ENCODE assay signal across 1 cellular context in the genomic region with DNA sequence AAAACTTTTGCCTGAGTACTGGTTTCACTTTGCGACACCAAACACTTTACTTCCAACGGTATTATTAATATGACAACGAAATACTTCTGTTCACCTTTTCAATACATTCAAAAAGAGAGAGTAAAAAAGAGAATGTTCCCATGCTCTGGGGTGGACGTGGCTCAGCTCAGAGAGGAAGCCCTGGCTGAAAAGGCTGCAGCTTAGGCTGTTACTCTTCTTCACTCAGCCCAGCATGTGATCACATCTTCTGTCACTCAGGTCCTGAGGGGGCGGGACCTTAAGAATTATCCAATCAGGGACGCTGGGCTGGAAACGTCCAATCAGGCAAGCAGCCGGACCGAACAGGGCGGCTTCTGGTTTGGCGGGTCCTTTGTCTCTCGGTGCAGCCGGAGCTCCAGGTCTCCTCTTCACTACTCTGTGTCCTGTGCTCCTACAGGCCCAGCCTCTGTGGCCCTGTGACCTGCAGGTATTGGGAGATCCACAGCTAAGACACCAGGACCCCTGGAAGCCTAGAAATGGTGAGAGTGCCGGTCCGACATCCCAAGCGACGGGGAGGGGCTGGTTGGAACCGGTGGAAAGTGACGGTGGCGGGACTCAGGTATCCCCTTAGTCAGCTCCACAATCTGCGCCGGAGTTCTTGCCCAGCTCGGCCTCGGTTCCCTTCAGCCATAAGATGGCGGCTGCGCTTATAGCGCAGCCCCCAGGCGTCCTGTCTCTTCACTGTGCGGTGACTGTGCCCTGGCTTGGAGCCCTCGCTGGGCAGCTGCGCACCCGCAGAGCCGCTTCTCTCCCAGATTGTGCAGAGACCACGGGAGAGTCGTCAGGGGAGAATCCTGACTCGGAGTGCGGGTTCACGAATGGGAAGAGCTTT.
TF ChIP-seq lines count a peak whose summit lies in the region.

Gene ZNF93, plus strand, starts transcription at position 373 of the 871 bp plus-strand sequence. Its CDS starts 143 bp downstream, at position 516.

TF ChIP-seq in HEK293, 187 proteins besides CTCF, POLR2A, EP300 and RAD21 (continued from another document):
- TF ChIP-seq, protein P1, sequence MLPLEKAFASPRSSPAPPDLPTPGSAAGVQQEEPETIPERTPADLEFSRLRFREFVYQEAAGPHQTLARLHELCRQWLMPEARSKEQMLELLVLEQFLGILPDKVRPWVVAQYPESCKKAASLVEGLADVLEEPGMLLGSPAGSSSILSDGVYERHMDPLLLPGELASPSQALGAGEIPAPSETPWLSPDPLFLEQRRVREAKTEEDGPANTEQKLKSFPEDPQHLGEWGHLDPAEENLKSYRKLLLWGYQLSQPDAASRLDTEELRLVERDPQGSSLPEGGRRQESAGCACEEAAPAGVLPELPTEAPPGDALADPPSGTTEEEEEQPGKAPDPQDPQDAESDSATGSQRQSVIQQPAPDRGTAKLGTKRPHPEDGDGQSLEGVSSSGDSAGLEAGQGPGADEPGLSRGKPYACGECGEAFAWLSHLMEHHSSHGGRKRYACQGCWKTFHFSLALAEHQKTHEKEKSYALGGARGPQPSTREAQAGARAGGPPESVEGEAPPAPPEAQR (tag by site-specific recombination; IDR thresholded peaks at IDR 0.05), result no peak
- TF ChIP-seq ZNF670 (tag by site-specific recombination; IDR thresholded peaks at IDR 0.05; ENCODE audit: low read depth), result no peak
- TF ChIP-seq, protein P2, sequence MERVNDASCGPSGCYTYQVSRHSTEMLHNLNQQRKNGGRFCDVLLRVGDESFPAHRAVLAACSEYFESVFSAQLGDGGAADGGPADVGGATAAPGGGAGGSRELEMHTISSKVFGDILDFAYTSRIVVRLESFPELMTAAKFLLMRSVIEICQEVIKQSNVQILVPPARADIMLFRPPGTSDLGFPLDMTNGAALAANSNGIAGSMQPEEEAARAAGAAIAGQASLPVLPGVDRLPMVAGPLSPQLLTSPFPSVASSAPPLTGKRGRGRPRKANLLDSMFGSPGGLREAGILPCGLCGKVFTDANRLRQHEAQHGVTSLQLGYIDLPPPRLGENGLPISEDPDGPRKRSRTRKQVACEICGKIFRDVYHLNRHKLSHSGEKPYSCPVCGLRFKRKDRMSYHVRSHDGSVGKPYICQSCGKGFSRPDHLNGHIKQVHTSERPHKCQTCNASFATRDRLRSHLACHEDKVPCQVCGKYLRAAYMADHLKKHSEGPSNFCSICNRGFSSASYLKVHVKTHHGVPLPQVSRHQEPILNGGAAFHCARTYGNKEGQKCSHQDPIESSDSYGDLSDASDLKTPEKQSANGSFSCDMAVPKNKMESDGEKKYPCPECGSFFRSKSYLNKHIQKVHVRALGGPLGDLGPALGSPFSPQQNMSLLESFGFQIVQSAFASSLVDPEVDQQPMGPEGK (tag by site-specific recombination; IDR thresholded peaks at IDR 0.05), result no peak
- TF ChIP-seq ZNF2 (tag by site-specific recombination; IDR thresholded peaks at IDR 0.05), result 0 out of 2 replicates have a peak, but pooled peaks have one; percentile 36
- TF ChIP-seq ZNF248 (tag by site-specific recombination; IDR thresholded peaks at IDR 0.05), result no peak
- TF ChIP-seq ZNF16 (tag by site-specific recombination; IDR thresholded peaks at IDR 0.05; ENCODE audit: low read depth), result no peak
- no peak for TF ChIP-seq ZNF837 (tag by site-specific recombination; IDR thresholded peaks at IDR 0.05)
- 0 out of 2 replicates have a peak, but pooled peaks have one; percentile 13 for TF ChIP-seq ZBTB48 (tag by site-specific recombination; IDR thresholded peaks at IDR 0.05)
- peak; percentile 43 for TF ChIP-seq ZNF341 (tag by site-specific recombination; IDR thresholded peaks at IDR 0.05; ENCODE audit: low read depth)
- TF ChIP-seq SP7 (tag by site-specific recombination; IDR thresholded peaks at IDR 0.05), result 0 out of 2 replicates have a peak, but pooled peaks have one; percentile 15
- TF ChIP-seq, protein P3, sequence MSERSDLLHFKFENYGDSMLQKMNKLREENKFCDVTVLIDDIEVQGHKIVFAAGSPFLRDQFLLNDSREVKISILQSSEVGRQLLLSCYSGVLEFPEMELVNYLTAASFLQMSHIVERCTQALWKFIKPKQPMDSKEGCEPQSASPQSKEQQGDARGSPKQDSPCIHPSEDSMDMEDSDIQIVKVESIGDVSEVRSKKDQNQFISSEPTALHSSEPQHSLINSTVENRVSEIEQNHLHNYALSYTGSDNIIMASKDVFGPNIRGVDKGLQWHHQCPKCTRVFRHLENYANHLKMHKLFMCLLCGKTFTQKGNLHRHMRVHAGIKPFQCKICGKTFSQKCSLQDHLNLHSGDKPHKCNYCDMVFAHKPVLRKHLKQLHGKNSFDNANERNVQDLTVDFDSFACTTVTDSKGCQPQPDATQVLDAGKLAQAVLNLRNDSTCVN (tag by site-specific recombination; optimal IDR thresholded peaks at IDR 0.05), result peak; percentile 10
- no peak for TF ChIP-seq ZNF184 (tag by site-specific recombination; IDR thresholded peaks at IDR 0.05)
- no peak for TF ChIP-seq ELK4 (IDR thresholded peaks at IDR 0.05; ENCODE audit: borderline replicate concordance, low read depth, low read length)
- TF ChIP-seq, protein P4, sequence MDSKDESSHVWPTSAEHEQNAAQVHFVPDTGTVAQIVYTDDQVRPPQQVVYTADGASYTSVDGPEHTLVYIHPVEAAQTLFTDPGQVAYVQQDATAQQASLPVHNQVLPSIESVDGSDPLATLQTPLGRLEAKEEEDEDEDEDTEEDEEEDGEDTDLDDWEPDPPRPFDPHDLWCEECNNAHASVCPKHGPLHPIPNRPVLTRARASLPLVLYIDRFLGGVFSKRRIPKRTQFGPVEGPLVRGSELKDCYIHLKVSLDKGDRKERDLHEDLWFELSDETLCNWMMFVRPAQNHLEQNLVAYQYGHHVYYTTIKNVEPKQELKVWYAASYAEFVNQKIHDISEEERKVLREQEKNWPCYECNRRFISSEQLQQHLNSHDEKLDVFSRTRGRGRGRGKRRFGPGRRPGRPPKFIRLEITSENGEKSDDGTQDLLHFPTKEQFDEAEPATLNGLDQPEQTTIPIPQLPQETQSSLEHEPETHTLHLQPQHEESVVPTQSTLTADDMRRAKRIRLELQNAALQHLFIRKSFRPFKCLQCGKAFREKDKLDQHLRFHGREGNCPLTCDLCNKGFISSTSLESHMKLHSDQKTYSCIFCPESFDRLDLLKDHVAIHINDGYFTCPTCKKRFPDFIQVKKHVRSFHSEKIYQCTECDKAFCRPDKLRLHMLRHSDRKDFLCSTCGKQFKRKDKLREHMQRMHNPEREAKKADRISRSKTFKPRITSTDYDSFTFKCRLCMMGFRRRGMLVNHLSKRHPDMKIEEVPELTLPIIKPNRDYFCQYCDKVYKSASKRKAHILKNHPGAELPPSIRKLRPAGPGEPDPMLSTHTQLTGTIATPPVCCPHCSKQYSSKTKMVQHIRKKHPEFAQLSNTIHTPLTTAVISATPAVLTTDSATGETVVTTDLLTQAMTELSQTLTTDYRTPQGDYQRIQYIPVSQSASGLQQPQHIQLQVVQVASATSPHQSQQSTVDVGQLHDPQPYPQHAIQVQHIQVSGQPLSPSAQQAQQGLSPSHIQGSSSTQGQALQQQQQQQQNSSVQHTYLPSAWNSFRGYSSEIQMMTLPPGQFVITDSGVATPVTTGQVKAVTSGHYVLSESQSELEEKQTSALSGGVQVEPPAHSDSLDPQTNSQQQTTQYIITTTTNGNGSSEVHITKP (tag by site-specific recombination; IDR thresholded peaks at IDR 0.05), result no peak
TF ChIP-seq in HEK293: peak in this region for 13.
